Comparison of ENCODE assay signal across 10 cellular contexts in the genomic region with DNA sequence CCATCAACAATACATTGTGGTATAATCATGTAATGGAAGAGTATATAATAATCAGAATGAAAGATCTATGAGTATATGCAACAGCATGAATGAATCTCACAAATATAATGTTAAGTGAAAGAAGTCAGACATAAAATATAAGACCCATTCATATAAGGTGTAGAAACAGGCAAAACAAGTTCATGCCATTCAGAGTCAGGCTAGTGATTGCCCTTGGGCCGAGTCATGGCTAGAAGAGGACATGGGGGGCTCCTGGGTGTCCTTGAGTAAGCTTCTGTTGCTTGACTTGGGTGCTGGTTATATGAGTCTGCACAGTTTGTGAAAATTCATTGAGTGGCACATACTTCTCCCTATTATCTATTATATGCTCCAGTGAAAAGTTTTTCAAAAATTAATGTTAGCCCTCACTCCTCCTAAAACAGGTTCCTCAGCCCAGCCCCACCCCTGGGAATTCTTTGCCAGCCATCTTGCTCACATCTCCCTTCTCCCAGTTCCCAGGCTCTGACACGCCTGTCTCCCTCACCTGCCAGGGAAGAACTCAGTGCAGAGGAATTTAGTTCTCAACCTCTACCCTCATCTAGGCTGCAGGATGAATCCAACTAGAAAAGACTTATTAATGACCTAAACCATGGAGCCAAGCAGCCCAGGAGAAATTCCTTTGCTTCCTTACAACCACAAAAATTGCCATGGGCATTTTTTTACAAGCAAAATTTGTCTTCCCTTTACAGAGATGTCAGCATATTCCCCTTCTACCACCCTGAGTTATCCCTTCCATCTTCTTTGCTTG. TPM values are rescaled to one million over a fixed set of nuclear protein-coding genes. Genes with fewer than 3 reads are reported as not detected.
DNase-seq lines count a peak whose midpoint lies in the region; TF ChIP-seq lines count a peak whose summit lies in the region.
"Had no signal": no experiment of that assay in that cellular context is flagged by ENCODE, and none has a peak within 500 bp of the region (broad histone marks: within the 10 kb centered on the region; RNA-seq: fewer than 3 reads in every experiment).

No MANE protein-coding gene starts in this region.

- H3K27ac Mint-ChIP-seq in chondrocyte (ENCODE audit: unreplicated experiment) (peak overlapping the region; percentile 8), neural crest cell (ENCODE audit: unreplicated experiment) (peak overlapping the region; percentile 5)
- H3K27ac Mint-ChIP-seq: activated naive CD8-positive, alpha-beta T cell treated with anti-CD3 and anti-CD28 coated beads, Interleukin-2, amount 10 ng/mL, durations not matched to agents 7 days and 5 days had no signal

- H3K27me3 Mint-ChIP-seq in chondrocyte (ENCODE audit: low read depth) (no peaks in the 10 kb centered on the region), neural crest cell (ENCODE audit: low read depth) (no peaks in the 10 kb centered on the region)

- H3K9me3 Mint-ChIP-seq in chondrocyte (ENCODE audit: low read depth) (peaks cover 3% of the 10 kb centered on the region), neural crest cell (peaks cover 3% of the 10 kb centered on the region)

- H3K4me3 Mint-ChIP-seq in chondrocyte (ENCODE audit: unreplicated experiment) (no peak overlapping the region), neural crest cell (no peak overlapping the region)
- H3K4me3 Mint-ChIP-seq: activated naive CD8-positive, alpha-beta T cell treated with anti-CD3 and anti-CD28 coated beads, Interleukin-2, amount 10 ng/mL, durations not matched to agents 7 days and 5 days had no signal

- in situ Hi-C loops in Caki2 (cut with HindIII; ENCODE audit: low pct_unique_long_range_greater_than_20kb, low sequenced_read_pairs): no loop called here

- peaks cover 15% of the 10 kb centered on the region for H3K4me1 Mint-ChIP-seq in chondrocyte (ENCODE audit: low read depth)
- no peaks in the 10 kb centered on the region for H3K4me1 Mint-ChIP-seq in neural crest cell

- TF ChIP-seq CTCF in chondrocyte (IDR thresholded peaks at IDR 0.05) (no peak), neural crest cell (conservative IDR thresholded peaks at IDR 0.05) (no peak)

- H3K36me3 Mint-ChIP-seq in chondrocyte (ENCODE audit: low read depth) (peaks cover 2% of the 10 kb centered on the region), neural crest cell (ENCODE audit: low read depth) (no peaks in the 10 kb centered on the region)

- DNase-seq in Caki2 (ENCODE audit: low read depth) (peak; percentile 52), LoVo (ENCODE audit: low spot score) (peak; percentile 82), chondrocyte (ENCODE audit: low spot score) (no peak), neural crest cell (ENCODE audit: low read depth, low spot score) (no peak), NCI-H1048 (lab: John Stamatoyannopoulos, UW) (no peak), NCI-H2196 treated with DMSO at 0.1 percent for 48 hours (lab: John Stamatoyannopoulos, UW; ENCODE audit: unreplicated experiment) (no peak)
- no peak for DNase-seq in stimulated activated naive CD4-positive, alpha-beta T cell (lab: John Stamatoyannopoulos, UW)
- DNase-seq in stimulated activated CD4-positive, alpha-beta T cell treated with anti-CD3 and anti-CD28 coated beads, Interleukin-12 subunit alpha, Interleukin-12 subunit beta, amount 100 ng/mL, for 4 hours: no peak
- DNase-seq: activated naive CD8-positive, alpha-beta T cell treated with anti-CD3 and anti-CD28 coated beads, Interleukin-2, amount 10 ng/mL, durations not matched to agents 7 days and 5 days; NCI-H146 had no signal

RNA-seq across cellular contexts. Expression of a gene that starts 52.4 kb away (rescaled TPM):
- total RNA-seq in Caki2 (2014; rRNA removed; shearing (Covaris generic); ENCODE audit: low replicate concordance): 6.1 and 19.9 TPM in 2 replicates
- total RNA-seq in chondrocyte: 41.0 to 51.3 TPM (median 44.7 TPM) in 3 replicates
- total RNA-seq in neural crest cell: 25.6 and 28.8 TPM in 2 replicates

Comparison
In these comparisons a context has a peak if more than half of its experiments do, and no peak if none do; other contexts are left out.
1. DNase-seq: peak in Caki2 (single experiment) and LoVo (single experiment); none in chondrocyte (single experiment), neural crest cell (single experiment), stimulated activated naive CD4-positive, alpha-beta T cell (0 of 6), NCI-H1048 (single experiment), NCI-H2196 treated with DMSO at 0.1 percent for 48 hours (single experiment) and stimulated activated CD4-positive, alpha-beta T cell treated with anti-CD3 and anti-CD28 coated beads, Interleukin-12 subunit alpha, Interleukin-12 subunit beta, amount 100 ng/mL, for 4 hours (single experiment).